ENCODE assay signal across 8 cellular contexts in the genomic region with DNA sequence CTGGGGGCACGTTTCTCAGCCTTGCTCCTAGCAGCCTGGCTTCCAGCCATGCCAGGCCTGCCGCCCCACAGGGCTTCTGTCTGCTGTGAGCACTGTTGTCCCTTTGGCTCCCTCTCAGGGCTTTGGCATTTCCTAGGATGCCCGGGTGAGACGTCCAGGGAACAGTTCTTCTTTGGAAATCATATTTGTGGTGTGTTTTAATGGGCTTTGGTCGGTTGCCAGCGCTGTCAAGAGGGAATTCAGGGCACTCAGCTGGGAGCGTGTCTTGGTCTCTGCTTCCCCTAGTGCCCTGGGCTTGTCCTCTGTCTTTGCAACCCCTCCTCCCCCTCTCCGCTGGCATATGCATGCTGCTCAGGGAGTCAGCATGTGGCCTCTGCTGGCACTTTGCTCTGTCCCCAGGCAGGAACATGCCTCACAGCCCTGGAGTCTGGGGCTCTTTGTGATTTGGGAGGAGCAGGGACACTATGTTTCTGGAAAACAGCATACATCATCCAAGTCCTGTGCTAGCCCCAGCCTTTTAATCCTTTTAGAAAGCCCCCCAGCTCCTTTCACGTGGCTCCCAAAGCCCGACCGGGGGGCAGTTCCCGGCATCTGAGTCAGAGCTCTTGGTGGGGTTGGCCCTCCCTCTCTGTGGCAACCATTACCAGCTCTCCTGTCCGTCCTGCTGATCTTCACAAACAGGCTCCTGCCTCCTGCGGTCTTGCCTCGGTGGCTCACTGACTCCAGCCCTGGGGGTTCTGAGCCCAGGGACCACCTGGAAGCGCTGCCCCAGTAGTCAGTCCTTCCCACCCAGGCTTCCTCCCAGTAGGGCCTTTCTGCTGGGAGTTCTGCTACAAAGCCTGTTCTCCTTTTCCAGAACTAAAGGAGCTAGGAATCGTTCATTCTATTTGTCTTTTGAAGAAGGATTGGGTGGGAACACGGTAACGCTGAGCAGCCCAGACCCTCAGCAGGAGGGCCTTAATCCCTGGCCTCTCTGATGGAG. TPM values are rescaled to one million over a fixed set of nuclear protein-coding genes. Genes with fewer than 3 reads are reported as not detected.
DNase-seq lines count a peak whose midpoint lies in the region; ATAC-seq lines count a peak whose summit lies in the region.

No MANE protein-coding gene starts in this region.

- no peak for ATAC-seq in HG03432 (IDR thresholded peaks at IDR 0.05; ENCODE audit: unreplicated experiment)

- no peaks in the 10 kb centered on the region for H3K9me3 ChIP-seq in HUES64 (ENCODE audit: insufficient read depth, low read depth, low read length)

- DNase-seq in brain pericyte (ENCODE audit: low read depth, low spot score): peak; percentile 83
- peak; percentile 73 for DNase-seq in iPS-NIHi7 (ENCODE audit: extremely low spot score)
- DNase-seq in substantia nigra (lab: John Stamatoyannopoulos, UW): peak; percentile 66 to 99 (median 90)
- DNase-seq in activated naive CD4-positive, alpha-beta T cell treated with anti-CD3 and anti-CD28 coated beads, Interleukin-2, amount 50 U/mL, for 16 hours: no peak
- no peak for DNase-seq in SKM-1 (lab: John Stamatoyannopoulos, UW; ENCODE audit: unreplicated experiment)
- DNase-seq in DMS 273 (lab: John Stamatoyannopoulos, UW; ENCODE audit: unreplicated experiment): no peak

- H3K27ac ChIP-seq in HUES64 (ENCODE audit: low read depth, low read length): peak overlapping the region; percentile 71
- H3K27ac ChIP-seq in substantia nigra (ENCODE audit: low read depth, low read length, poor library complexity, severe bottlenecking): peak overlapping the region; percentile 100

- no peaks in the 10 kb centered on the region for H3K27me3 ChIP-seq in HUES64 (ENCODE audit: insufficient read depth, low read length)

- H3K4me3 ChIP-seq in HUES64 (ENCODE audit: low read length): no peak overlapping the region

- peaks cover 25% of the 10 kb centered on the region for H3K4me1 ChIP-seq in HUES64 (ENCODE audit: insufficient read depth, low read length)

- 23% methylated on average over 19 of the region's 19 CpGs for WGBS in HUES64

- peak overlapping the region; percentile 32 for H3K9ac ChIP-seq in HUES64 (ENCODE audit: low read depth, low read length)

- H3K36me3 ChIP-seq in HUES64 (ENCODE audit: insufficient read depth, low read length): peaks cover 43% of the 10 kb centered on the region

RNA-seq across cellular contexts. Expression of a gene that starts 26.7 kb away (rescaled TPM):
- 66.7 TPM for polyA plus RNA-seq in HUES64 (2013, experiment 1 of 2)
- polyA plus RNA-seq in HUES64 (2013, experiment 2 of 2): 66.8 TPM

RNA-seq across cellular contexts. Expression of a gene that starts 26.8 kb away (rescaled TPM):
- 17.7 TPM for polyA plus RNA-seq in HUES64 (2013, experiment 1 of 2)
- polyA plus RNA-seq in HUES64 (2013, experiment 2 of 2): 21.7 TPM

RNA-seq across cellular contexts. Expression of a gene that starts 27.5 kb away (rescaled TPM):
- 2.0 TPM for polyA plus RNA-seq in HUES64 (2013, experiment 1 of 2)
- polyA plus RNA-seq in HUES64 (2013, experiment 2 of 2): 1.1 TPM

Comparison
In these comparisons a context has a peak if more than half of its experiments do, and no peak if none do; other contexts are left out.
1. DNase-seq: peak in brain pericyte (single experiment), iPS-NIHi7 (single experiment) and substantia nigra (49 of 49); none in activated naive CD4-positive, alpha-beta T cell treated with anti-CD3 and anti-CD28 coated beads, Interleukin-2, amount 50 U/mL, for 16 hours (single experiment), SKM-1 (single experiment) and DMS 273 (single experiment).